ENCODE assay signal across 11 cellular contexts in the genomic region with DNA sequence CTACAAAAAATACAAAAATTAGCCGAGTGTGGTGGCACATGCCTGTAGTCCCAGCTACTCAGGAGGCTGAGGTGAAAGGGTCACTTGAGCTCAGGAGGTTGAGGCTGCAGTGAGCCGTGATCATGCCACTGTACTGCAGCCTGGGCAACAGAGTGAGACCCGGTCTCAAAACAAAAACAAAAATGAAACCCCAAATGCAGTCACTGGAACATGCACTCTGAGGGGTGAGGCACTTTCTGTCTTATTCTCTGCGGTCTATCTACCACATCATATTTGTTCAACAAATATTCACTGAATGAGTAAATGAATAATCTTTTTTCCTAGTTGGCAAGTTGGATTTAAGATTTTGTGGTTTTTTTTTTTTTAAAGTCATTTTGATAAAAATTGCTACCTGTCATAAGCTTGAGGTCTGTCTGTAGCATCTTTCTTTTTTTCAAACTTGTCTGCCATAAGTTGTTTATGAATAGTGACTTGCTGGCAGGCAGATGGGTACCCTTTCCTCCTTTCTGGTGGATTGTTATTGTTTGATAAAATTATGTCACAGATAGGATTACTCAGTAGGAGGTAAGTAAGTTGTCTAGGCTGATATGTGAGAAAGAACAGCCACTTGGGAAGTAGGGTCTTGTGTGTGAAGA. TPM values are rescaled to one million over a fixed set of nuclear protein-coding genes. Genes with fewer than 3 reads are reported as not detected.
DNase-seq lines count a peak whose midpoint lies in the region; ATAC-seq and TF ChIP-seq lines count a peak whose summit lies in the region.
"Had no signal": no experiment of that assay in that cellular context is flagged by ENCODE, and none has a peak within 500 bp of the region (broad histone marks: within the 10 kb centered on the region; RNA-seq: fewer than 3 reads in every experiment).

No MANE protein-coding gene starts in this region.

- no peak for TF ChIP-seq CTCF in activated B cell treated with CpG ODN at 0.5 μM for 24 hours (IDR thresholded peaks at IDR 0.05)

- H3K27me3 Mint-ChIP-seq in activated B cell treated with CpG ODN at 0.5 μM for 24 hours: peaks cover 3% of the 10 kb centered on the region

- intact Hi-C loops in activated B cell treated with CpG ODN at 0.5 μM for 24 hours (cut with micrococcal nuclease): loop anchor here (5.0 kb wide), 2 partner anchors 265 to 415 kb away; a partner anchor contains a TSS

- ATAC-seq in HG02943 (IDR thresholded peaks at IDR 0.05; ENCODE audit: low read depth, unreplicated experiment) (peak; percentile 78), activated B cell treated with CpG ODN at 0.5 μM for 24 hours (ENCODE audit: low read depth) (peak; percentile 47)
- ATAC-seq in stimulated activated naive CD8-positive, alpha-beta T cell treated with anti-CD3 and anti-CD28 coated beads, Interleukin-15, Interleukin-2, amounts not matched to agents 100 U/mL and 50 U/mL, for 24 hours: peak; percentile 69

- H3K9me3 Mint-ChIP-seq in activated B cell treated with CpG ODN at 0.5 μM for 24 hours: no peaks in the 10 kb centered on the region
- H3K9me3 Mint-ChIP-seq: CD14-positive monocyte had no signal

- no peaks in the 10 kb centered on the region for H3K36me3 Mint-ChIP-seq in activated B cell treated with CpG ODN at 0.5 μM for 24 hours (ENCODE audit: low read depth)
- H3K36me3 Mint-ChIP-seq: CD14-positive monocyte had no signal

- H3K27ac Mint-ChIP-seq in activated B cell treated with CpG ODN at 0.5 μM for 24 hours: peak overlapping the region; percentile 54
- H3K27ac Mint-ChIP-seq: CD14-positive monocyte had no signal

- CTCF ChIA-PET in activated B cell treated with CpG ODN at 0.5 μM for 24 hours (lab: Charles Lee): no interaction called here

- peak; percentile 33 for DNase-seq in stimulated activated CD4-positive, alpha-beta T cell treated with anti-CD3 and anti-CD28 coated beads, Interleukin-1b, Interleukin-23, amount 100 ng/mL, for 48 hours
- DNase-seq in stimulated activated CD4-positive, alpha-beta T cell treated with anti-CD3 and anti-CD28 coated beads, Interleukin-4, amount 100 ng/mL, for 1 hour: no peak
- DNase-seq in activated B cell treated with CpG ODN at 0.5 μM for 24 hours (no peak), NCI-H524 (lab: John Stamatoyannopoulos, UW) (no peak), NOMO-1 (lab: John Stamatoyannopoulos, UW; ENCODE audit: unreplicated experiment in 2 of 2) (no peak), DMS 273 treated with DMSO at 0.1 percent for 48 hours (lab: John Stamatoyannopoulos, UW) (no peak)
- no peak for DNase-seq in stimulated activated naive CD8-positive, alpha-beta T cell treated with anti-CD3 and anti-CD28 coated beads, Interleukin-15, Interleukin-2, amounts not matched to agents 100 U/mL and 50 U/mL, for 24 hours
- DNase-seq: KG1, sigmoid colon had no signal

- peaks cover 50% of the 10 kb centered on the region for H3K4me1 Mint-ChIP-seq in activated B cell treated with CpG ODN at 0.5 μM for 24 hours

- peak overlapping the region; percentile 19 for H3K4me3 Mint-ChIP-seq in activated B cell treated with CpG ODN at 0.5 μM for 24 hours
- H3K4me3 Mint-ChIP-seq: CD14-positive monocyte had no signal

- POLR2A ChIA-PET in activated B cell treated with CpG ODN at 0.5 μM for 24 hours (lab: Charles Lee): no interaction called here

RNA-seq across cellular contexts. Expression of a gene that starts 11.8 kb away (rescaled TPM):
- total RNA-seq in activated B cell treated with CpG ODN at 0.5 μM for 24 hours: not detected in 2 replicates
- total RNA-seq: sigmoid colon had no signal
